In the genomic region with DNA sequence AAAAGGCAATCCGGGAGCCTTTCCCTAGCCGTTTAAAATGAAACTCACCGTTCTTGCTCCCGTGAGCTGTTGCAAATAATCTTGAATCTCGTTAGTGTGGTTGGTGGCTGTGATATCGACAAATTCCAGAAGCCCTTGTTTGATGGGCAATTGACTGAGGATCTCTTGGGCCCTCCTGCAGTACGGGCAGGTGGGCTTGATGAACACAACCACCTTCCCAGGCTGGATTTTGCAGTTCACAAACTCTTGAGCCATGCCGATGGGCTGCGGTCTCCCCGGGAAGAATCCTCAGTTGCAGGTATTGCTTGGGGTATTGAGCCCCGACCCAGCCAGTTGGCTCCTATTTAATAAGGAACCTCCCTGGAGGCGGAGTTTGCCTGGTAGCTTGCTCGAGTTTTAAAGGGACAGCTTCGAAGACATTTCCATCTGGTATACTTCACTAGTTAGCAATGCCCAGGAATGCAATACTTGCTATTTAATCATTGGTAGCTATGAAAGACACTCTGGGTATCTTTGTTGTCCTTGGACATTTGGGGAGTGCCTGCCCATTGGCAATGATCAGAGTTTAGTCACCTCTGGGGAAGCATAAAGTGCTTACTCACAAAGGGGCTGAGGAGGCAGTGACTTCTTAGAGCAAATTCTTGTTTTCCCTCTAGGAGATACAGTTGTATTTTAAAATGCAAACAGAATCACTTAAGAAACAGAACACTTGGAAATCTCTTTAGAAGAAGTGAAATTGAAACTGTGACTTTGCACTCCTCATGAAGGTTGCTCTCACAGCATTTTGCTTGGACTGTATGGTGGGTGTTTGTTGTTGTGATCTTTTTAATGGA, we compare ENCODE assay signal across 8 cellular contexts. TPM values are rescaled to one million over a fixed set of nuclear protein-coding genes. Genes with fewer than 3 reads are reported as not detected.
DNase-seq lines count a peak whose midpoint lies in the region; ATAC-seq and TF ChIP-seq lines count a peak whose summit lies in the region.

Gene GLRX, minus strand, starts transcription at position 319 of the 833 bp plus-strand sequence. Its CDS starts 64 bp downstream, at position 255.

- intact Hi-C loops in thyroid gland (cut with DNase I) = no loop called here

- H3K36me3 Mint-ChIP-seq in activated CD8-positive, alpha-beta memory T cell treated with anti-CD3 and anti-CD28 coated beads, Interleukin-2, amount 10 ng/mL, durations not matched to agents 7 days and 5 days = peaks cover 10% of the 10 kb centered on the region

- H3K27me3 ChIP-seq in esophagus (ENCODE audit: control insufficient read depth in 1 of 2, insufficient read depth in 2 of 2, low read length in 2 of 2) (no peaks in the 10 kb centered on the region), thyroid gland (no peaks in the 10 kb centered on the region)

- no peaks in the 10 kb centered on the region for H3K9me3 Mint-ChIP-seq in activated CD8-positive, alpha-beta memory T cell treated with anti-CD3 and anti-CD28 coated beads, Interleukin-2, amount 10 ng/mL, durations not matched to agents 7 days and 5 days (ENCODE audit: low read depth)

- CTCF ChIA-PET in activated CD8-positive, alpha-beta memory T cell treated with anti-CD3 and anti-CD28 coated beads, Interleukin-2, amount 10 ng/mL, durations not matched to agents 7 days and 5 days (lab: Charles Lee) = interaction anchor here (0.8 to 9.5 kb wide), 12 partner anchors 10 to 514 kb away, joined by 3 to 93 read pairs (median 5); partner anchors contain the start of gene RFESD

- peak within 1 kb of the TSS; percentile 93 for H3K4me3 Mint-ChIP-seq in activated CD8-positive, alpha-beta memory T cell treated with anti-CD3 and anti-CD28 coated beads, Interleukin-2, amount 10 ng/mL, durations not matched to agents 7 days and 5 days

- H3K9me3 ChIP-seq in esophagus (ENCODE audit: control insufficient read depth in 2 of 2, insufficient read depth in 1 of 2, low read depth in 1 of 2, low read length in 1 of 2) (no peaks in the 10 kb centered on the region), thyroid gland (no peaks in the 10 kb centered on the region)

- peak; percentile 24 to 86 for TF ChIP-seq POLR2A in thyroid gland (IDR thresholded peaks at IDR 0.05)

- H3K27me3 Mint-ChIP-seq in activated CD8-positive, alpha-beta memory T cell treated with anti-CD3 and anti-CD28 coated beads, Interleukin-2, amount 10 ng/mL, durations not matched to agents 7 days and 5 days = no peaks in the 10 kb centered on the region

- DNase-seq in C1 segment of cervical spinal cord (lab: John Stamatoyannopoulos, UW) = peak in 12 of 14 donors; percentile 40 to 90 (median 64)
- DNase-seq in NCI-H460 (ENCODE audit: extremely low read depth, low read depth) = peak; percentile 95
- DNase-seq in activated CD8-positive, alpha-beta memory T cell treated with anti-CD3 and anti-CD28 coated beads, Interleukin-2, amount 10 ng/mL, durations not matched to agents 7 days and 5 days = peak; percentile 80
- peak; percentile 83 for DNase-seq in mucosa of gallbladder (ENCODE audit: low spot score)
- DNase-seq in thyroid gland = peak; percentile 80 to 82

- H3K36me3 ChIP-seq in esophagus (ENCODE audit: control insufficient read depth in 2 of 2, insufficient read depth in 2 of 2, low read length in 1 of 2) = no peaks in the 10 kb centered on the region
- H3K36me3 ChIP-seq in thyroid gland = no peaks in the 10 kb centered on the region

- peaks cover 59% of the 10 kb centered on the region for H3K4me1 Mint-ChIP-seq in activated CD8-positive, alpha-beta memory T cell treated with anti-CD3 and anti-CD28 coated beads, Interleukin-2, amount 10 ng/mL, durations not matched to agents 7 days and 5 days

- no peak for TF ChIP-seq CTCF in thyroid gland (IDR thresholded peaks at IDR 0.05)

- H3K4me3 ChIP-seq in esophagus (ENCODE audit: low read depth in 1 of 2, low read length in 2 of 2) (peak within 1 kb of the TSS; percentile 72 to 89), thyroid gland (replicated peaks in 1 of 3) (peak within 1 kb of the TSS; percentile 40 to 90 (median 46))

- WGBS in esophagus, 2 donors = 0% methylated on average over 14 of the region's 14 CpGs
- WGBS in thyroid gland, 2 donors = 0% methylated on average over 14 of the region's 14 CpGs

- ATAC-seq in GM18867 (IDR thresholded peaks at IDR 0.05; ENCODE audit: unreplicated experiment) (peak; percentile 58), HG03108 (IDR thresholded peaks at IDR 0.05; ENCODE audit: unreplicated experiment) (peak; percentile 35)
- ATAC-seq in activated CD8-positive, alpha-beta memory T cell treated with anti-CD3 and anti-CD28 coated beads, Interleukin-2, amount 10 ng/mL, durations not matched to agents 7 days and 5 days = peak; percentile 54

- peak within 1 kb of the TSS; percentile 90 for H3K27ac Mint-ChIP-seq in activated CD8-positive, alpha-beta memory T cell treated with anti-CD3 and anti-CD28 coated beads, Interleukin-2, amount 10 ng/mL, durations not matched to agents 7 days and 5 days

- H3K4me1 ChIP-seq in esophagus (ENCODE audit: control insufficient read depth in 2 of 2, insufficient read depth in 2 of 2, low read length in 1 of 2) (peaks cover 2 to 4% of the 10 kb centered on the region in 2 donors), thyroid gland (peaks cover 20 to 38% of the 10 kb centered on the region in 2 donors)

- H3K27ac ChIP-seq in esophagus (ENCODE audit: low read depth in 2 of 2, low read length in 1 of 2) = peak within 1 kb of the TSS; percentile 82 to 87
- H3K27ac ChIP-seq in thyroid gland = peak within 1 kb of the TSS; percentile 81 to 92 (median 83)

RNA-seq across cellular contexts. Expression of gene GLRX, which starts in this region (rescaled TPM):
- total RNA-seq in NCI-H460 (2014; rRNA removed; shearing (Covaris generic)) = 352 and 470 TPM in 2 replicates
- 176 and 194 TPM in 2 replicates for polyA plus RNA-seq in NCI-H460 (2014; cell fraction: nucleus; rRNA removed)
- 10 to 100 TPM; 65.3 to 67.1 TPM for total RNA-seq in activated CD8-positive, alpha-beta memory T cell treated with anti-CD3 and anti-CD28 coated beads, Interleukin-2, amount 10 ng/mL, durations not matched to agents 7 days and 5 days
- 10 to 100 TPM in 1 of 2 donors, 1 to 10 TPM in 1; 5.6 to 11.1 TPM for polyA plus RNA-seq in esophagus
- total RNA-seq in mucosa of gallbladder (64.4 TPM), thyroid gland (10 to 100 TPM; 30.1 to 68.7 (median 37.7) TPM)

Comparison
In these comparisons a context has a peak if more than half of its experiments do, and no peak if none do; other contexts are left out.
1. Peak in every context shown above with its lines: DNase-seq, ATAC-seq, H3K4me3 ChIP-seq and H3K27ac ChIP-seq.